ENCODE assay signal across 1 cellular context in genomic region chr9:98174502-98174918, GRCh38.
A peak's percentile ranks its signal among the peaks of the same experiment; 100 is the strongest.
TF ChIP-seq lines count a peak whose summit lies in the region.

No MANE protein-coding gene starts in this region.

TF ChIP-seq in HepG2, 621 proteins besides CTCF, POLR2A, EP300 and RAD21:
- 0 out of 2 replicates have a peak, but pooled peaks have one; percentile 0 for TF ChIP-seq PHF8 (CRISPR knock-in tag; IDR thresholded peaks at IDR 0.05)
